Comparison of ENCODE assay signal across 8 cellular contexts in genomic region chr3:45881031-45882022, GRCh38. TPM values are rescaled to one million over a fixed set of nuclear protein-coding genes. Genes with fewer than 3 reads are reported as not detected.
DNase-seq lines count a peak whose midpoint lies in the region; ATAC-seq, FAIRE-seq and TF ChIP-seq lines count a peak whose summit lies in the region.
"Had no signal": no experiment of that assay in that cellular context is flagged by ENCODE, and none has a peak within 500 bp of the region (broad histone marks: within the 10 kb centered on the region; RNA-seq: fewer than 3 reads in every experiment).

No MANE protein-coding gene starts in this region.

- no peak overlapping the region for H3K27ac ChIP-seq in HEK293 (ENCODE audit: extremely low read depth, low read depth, low read length)

- TF ChIP-seq POLR2A in lower leg skin (IDR thresholded peaks at IDR 0.05), result no peak

- POLR2A ChIA-PET in HEK293 (lab: Yijun Ruan, JAX), result no interaction called here

- FAIRE-seq in bronchial epithelial cell (lab: Jason Lieb, UNC), result peak; percentile 90

- H3K36me3 ChIP-seq in HEK293 (ENCODE audit: control insufficient read depth in 2 of 2, insufficient read depth in 1 of 2, low read length in 2 of 2) (no peaks in the 10 kb centered on the region), bronchial epithelial cell (ENCODE audit: control insufficient read depth, insufficient read depth, low read length) (no peaks in the 10 kb centered on the region)

- WGBS in lower leg skin, 2 donors, result 64 to 73% methylated on average over 8 of the region's 8 CpGs

- H3K27me3 ChIP-seq in bronchial epithelial cell (ENCODE audit: control insufficient read depth, insufficient read depth, low read length), result peaks cover 8% of the 10 kb centered on the region

- H3K4me3 ChIP-seq in HEK293 (ENCODE audit: low read depth, low read length) (no peak overlapping the region), bronchial epithelial cell (ENCODE audit: low read depth, low read length) (no peak overlapping the region), lower leg skin (ENCODE audit: low read depth, poor library complexity, severe bottlenecking) (no peak overlapping the region)

- no peak for ATAC-seq in GM21528 (IDR thresholded peaks at IDR 0.05; ENCODE audit: low FRiP score, unreplicated experiment)

- DNase-seq in T-helper 22 cell (ENCODE audit: low read depth) (peak; percentile 11), bronchial epithelial cell (ENCODE audit: low read depth) (peak; percentile 77), NCI-H748 treated with DMSO at 0.1 percent for 48 hours (lab: John Stamatoyannopoulos, UW) (no peak), lower leg skin (ENCODE audit: low spot score in 2 of 2) (no peak)
- DNase-seq in stimulated activated CD8-positive, alpha-beta memory T cell treated with anti-CD3 and anti-CD28 coated beads, Interleukin-15, amount 100 ng/mL, for 1 hour (ENCODE audit: low read depth), result peak; percentile 8
- DNase-seq: erythroblast had no signal

- TF ChIP-seq CTCF in HEK293 (tag by site-specific recombination; IDR thresholded peaks at IDR 0.05) (no peak), bronchial epithelial cell (IDR thresholded peaks at IDR 0.05; ENCODE audit: insufficient read depth, low read length, severe bottlenecking) (no peak), lower leg skin (IDR thresholded peaks at IDR 0.05) (no peak)

- no peaks in the 10 kb centered on the region for H3K4me1 ChIP-seq in HEK293 (ENCODE audit: control insufficient read depth, insufficient read depth, low read length)

- intact Hi-C loops in lower leg skin (cut with DNase I; ENCODE audit: low total_unique reads), result no loop called here

- CTCF ChIA-PET in HEK293 (lab: Yijun Ruan, JAX), result interaction anchor here (0.6 kb wide), 1 partner anchor 384 kb away, joined by 5 read pairs; no protein-coding TSS in a partner anchor

- no peaks in the 10 kb centered on the region for H3K9me3 ChIP-seq in HEK293 (ENCODE audit: control insufficient read depth, insufficient read depth, low read depth, low read length)

TF ChIP-seq in HEK293, 187 proteins besides CTCF, POLR2A, EP300 and RAD21:
- no peak for TF ChIP-seq ZNF10 (tag by site-specific recombination; IDR thresholded peaks at IDR 0.05)
- peak; percentile 69 for TF ChIP-seq EGR2 (tag by site-specific recombination; IDR thresholded peaks at IDR 0.05; ENCODE audit: low read depth)
- peak; percentile 48 for TF ChIP-seq ZFHX2 (tag by site-specific recombination; conservative IDR thresholded peaks at IDR 0.05)

RNA-seq across cellular contexts. Expression of gene CCR9, which starts 5.0 kb away (rescaled TPM):
- total RNA-seq in bronchial epithelial cell, result not detected in 2 replicates
- under 1 TPM in 1 of 4 donors, not detected in 3; 0.25 TPM for total RNA-seq in lower leg skin

RNA-seq across cellular contexts. Expression of gene LZTFL1, which starts 39.4 kb away (rescaled TPM):
- total RNA-seq in bronchial epithelial cell (6.0 and 7.1 TPM in 2 replicates), lower leg skin (10 to 100 TPM; 15.2 to 24.1 (median 18.5) TPM)

Comparison
In these comparisons a context has a peak if more than half of its experiments do, and no peak if none do; other contexts are left out.
1. DNase-seq: peak in T-helper 22 cell (single experiment), bronchial epithelial cell (single experiment) and stimulated activated CD8-positive, alpha-beta memory T cell treated with anti-CD3 and anti-CD28 coated beads, Interleukin-15, amount 100 ng/mL, for 1 hour (single experiment); none in NCI-H748 treated with DMSO at 0.1 percent for 48 hours (single experiment) and lower leg skin (0 of 2).